Comparison of ENCODE assay signal across 1 cellular context in genomic region chr2:98909381-98910211, GRCh38.
TF ChIP-seq lines count a peak whose summit lies in the region.

No MANE protein-coding gene starts in this region.

TF ChIP-seq in WTC11, 78 proteins besides CTCF, POLR2A, EP300 and RAD21 (continued from another document):
- TF ChIP-seq ZNF281 (CRISPR knock-in tag; IDR thresholded peaks at IDR 0.05): no peak
- 0 out of 2 replicates have a peak, but pooled peaks have one; percentile 19 for TF ChIP-seq SP1 (CRISPR knock-in tag; conservative IDR thresholded peaks at IDR 0.05)
- TF ChIP-seq NR1H2 (CRISPR knock-in tag; IDR thresholded peaks at IDR 0.05): no peak
- TF ChIP-seq JAZF1 (CRISPR knock-in tag; IDR thresholded peaks at IDR 0.05): no peak
- TF ChIP-seq FOXP4 (CRISPR knock-in tag; IDR thresholded peaks at IDR 0.05): peak; percentile 58; the same call in 1 of the 2 replicates
- no peak for TF ChIP-seq ZNF532 (CRISPR knock-in tag; IDR thresholded peaks at IDR 0.05; ENCODE audit: borderline replicate concordance)
- TF ChIP-seq MYBL2 (CRISPR knock-in tag; IDR thresholded peaks at IDR 0.05): no peak
- TF ChIP-seq PREB (CRISPR knock-in tag; IDR thresholded peaks at IDR 0.05; ENCODE audit: borderline replicate concordance): no peak
- TF ChIP-seq ZNF263 (CRISPR knock-in tag; IDR thresholded peaks at IDR 0.05; ENCODE audit: low read depth): no peak
- no peak for TF ChIP-seq ESRRA (CRISPR knock-in tag; IDR thresholded peaks at IDR 0.05; ENCODE audit: borderline replicate concordance)
- no peak for TF ChIP-seq EMX1 (CRISPR knock-in tag; IDR thresholded peaks at IDR 0.05)
- no peak for TF ChIP-seq ZNF219 (CRISPR knock-in tag; IDR thresholded peaks at IDR 0.05; ENCODE audit: borderline replicate concordance)
- no peak for TF ChIP-seq E2F5 (CRISPR knock-in tag; IDR thresholded peaks at IDR 0.05)
- no peak for TF ChIP-seq TCF7 (CRISPR knock-in tag; IDR thresholded peaks at IDR 0.05; ENCODE audit: low read depth)
- TF ChIP-seq MAX (CRISPR knock-in tag; IDR thresholded peaks at IDR 0.05): peak; percentile 57; the same call in 1 of the 2 replicates
